In genomic region chr7:151705744-151706567, GRCh38 we compare ENCODE assay signal across 1 cellular context.
TF ChIP-seq lines count a peak whose summit lies in the region.

No MANE protein-coding gene starts in this region.

TF ChIP-seq in K562, 482 proteins besides CTCF, POLR2A, EP300 and RAD21 (continued from another document):
- TF ChIP-seq, protein P1, sequence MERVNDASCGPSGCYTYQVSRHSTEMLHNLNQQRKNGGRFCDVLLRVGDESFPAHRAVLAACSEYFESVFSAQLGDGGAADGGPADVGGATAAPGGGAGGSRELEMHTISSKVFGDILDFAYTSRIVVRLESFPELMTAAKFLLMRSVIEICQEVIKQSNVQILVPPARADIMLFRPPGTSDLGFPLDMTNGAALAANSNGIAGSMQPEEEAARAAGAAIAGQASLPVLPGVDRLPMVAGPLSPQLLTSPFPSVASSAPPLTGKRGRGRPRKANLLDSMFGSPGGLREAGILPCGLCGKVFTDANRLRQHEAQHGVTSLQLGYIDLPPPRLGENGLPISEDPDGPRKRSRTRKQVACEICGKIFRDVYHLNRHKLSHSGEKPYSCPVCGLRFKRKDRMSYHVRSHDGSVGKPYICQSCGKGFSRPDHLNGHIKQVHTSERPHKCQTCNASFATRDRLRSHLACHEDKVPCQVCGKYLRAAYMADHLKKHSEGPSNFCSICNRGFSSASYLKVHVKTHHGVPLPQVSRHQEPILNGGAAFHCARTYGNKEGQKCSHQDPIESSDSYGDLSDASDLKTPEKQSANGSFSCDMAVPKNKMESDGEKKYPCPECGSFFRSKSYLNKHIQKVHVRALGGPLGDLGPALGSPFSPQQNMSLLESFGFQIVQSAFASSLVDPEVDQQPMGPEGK (CRISPR knock-in tag; IDR thresholded peaks at IDR 0.05; ENCODE audit: borderline replicate concordance) = no peak
- peak; percentile 63; the same call in 1 of the 2 replicates for TF ChIP-seq SPI1 (IDR thresholded peaks at IDR 0.05; ENCODE audit: borderline replicate concordance, low read depth, low read length)
- no peak for TF ChIP-seq NR4A1 (CRISPR knock-in tag; IDR thresholded peaks at IDR 0.05)
- TF ChIP-seq NR4A1 (tag; IDR thresholded peaks at IDR 0.05) = no peak
